ENCODE assay signal across 9 cellular contexts in genomic region chr6:131061041-131061770, GRCh38. TPM values are rescaled to one million over a fixed set of nuclear protein-coding genes. Genes with fewer than 3 reads are reported as not detected.
DNase-seq lines count a peak whose midpoint lies in the region; TF ChIP-seq lines count a peak whose summit lies in the region.
"Had no signal": no experiment of that assay in that cellular context is flagged by ENCODE, and none has a peak within 500 bp of the region (broad histone marks: within the 10 kb centered on the region; RNA-seq: fewer than 3 reads in every experiment).

No MANE protein-coding gene starts in this region.

- H3K9me3 Mint-ChIP-seq in H9 = peaks cover 3 to 6% of the 10 kb centered on the region in 2 experiments; a peak in 4 of 5 replicates
- peaks cover 2% of the 10 kb centered on the region for H3K9me3 Mint-ChIP-seq in activated T-helper 2 cell treated with anti-CD3 and anti-CD28 coated beads, Interferon-gamma antibody, Interleukin-2, Interleukin-4, amounts not matched to agents 10 μg/mL and 5 μg/mL and 100 μg/mL, durations not matched to agents 14 hours and 24 hours and 36 hours

- no peak overlapping the region for H2AFZ ChIP-seq in H9 (ENCODE audit: low read length)

- TF ChIP-seq POLR2A in transverse colon (IDR thresholded peaks at IDR 0.05) = no peak

- peaks cover 15% of the 10 kb centered on the region for H3K27me3 Mint-ChIP-seq in H9 (ENCODE audit: low read depth)
- peaks cover 28% of the 10 kb centered on the region for H3K27me3 Mint-ChIP-seq in activated T-helper 2 cell treated with anti-CD3 and anti-CD28 coated beads, Interferon-gamma antibody, Interleukin-2, Interleukin-4, amounts not matched to agents 10 μg/mL and 5 μg/mL and 100 μg/mL, durations not matched to agents 14 hours and 24 hours and 36 hours (ENCODE audit: low read depth)

- peaks cover 0 to 14% (median 1%) of the 10 kb centered on the region in 3 experiments; a peak in 5 of 7 replicates for H3K36me3 Mint-ChIP-seq in H9 (ENCODE audit: insufficient read depth in 1 of 3, low read depth in 3 of 3)
- H3K36me3 Mint-ChIP-seq in activated T-helper 2 cell treated with anti-CD3 and anti-CD28 coated beads, Interferon-gamma antibody, Interleukin-2, Interleukin-4, amounts not matched to agents 10 μg/mL and 5 μg/mL and 100 μg/mL, durations not matched to agents 14 hours and 24 hours and 36 hours (ENCODE audit: low read depth) = no peaks in the 10 kb centered on the region

- intact Hi-C loops in activated T-helper 2 cell treated with anti-CD3 and anti-CD28 coated beads, Interferon-gamma antibody, Interleukin-2, Interleukin-4, amounts not matched to agents 10 μg/mL and 5 μg/mL and 100 μg/mL, durations not matched to agents 14 hours and 24 hours and 36 hours (cut with micrococcal nuclease) = loop anchor here (5.0 kb wide), 1 partner anchor 851 kb away; no protein-coding TSS in a partner anchor
- intact Hi-C loops in transverse colon (cut with DNase I; ENCODE audit: low total_unique reads) = no loop called here

- H3K27ac ChIP-seq in BLaER1 treated with 17β-estradiol and CSF1 and Interleukin-3, amounts not matched to agents 10 nM and 100 nM = peak overlapping the region in 8 of 11 experiments; percentile 31 to 91 (median 88); a peak in 15 of 22 replicates
- H3K27ac ChIP-seq in H9 (ENCODE audit: insufficient read length, low read depth, low read length) (no peak overlapping the region), transverse colon (peak overlapping the region; percentile 86 to 94 (median 90))
- H3K27ac ChIP-seq: HL-60 had no signal

- peak overlapping the region in 1 of 3 experiments; percentile 53; a peak in 1 of 7 replicates for H3K27ac Mint-ChIP-seq in H9
- H3K27ac Mint-ChIP-seq in activated T-helper 2 cell treated with anti-CD3 and anti-CD28 coated beads, Interferon-gamma antibody, Interleukin-2, Interleukin-4, amounts not matched to agents 10 μg/mL and 5 μg/mL and 100 μg/mL, durations not matched to agents 14 hours and 24 hours and 36 hours = peak overlapping the region; percentile 18

- in situ Hi-C loops in transverse colon (cut with MboI; ENCODE audit: low pct_ligation_motif_present in 1 of 4, low pct_unique_long_range_greater_than_20kb in 1 of 4, low sequenced_read_pairs in 3 of 4) = no loop called here

- H3K4me1 ChIP-seq in BLaER1 treated with 17β-estradiol and CSF1 and Interleukin-3, amounts not matched to agents 10 nM and 100 nM = peaks cover 24 to 37% (median 32%) of the 10 kb centered on the region in 10 experiments
- H3K4me1 ChIP-seq in H9 (ENCODE audit: insufficient read depth, low read length) (0 out of 2 replicates have a peak, but pooled peaks cover 4% of the 10 kb centered on the region), transverse colon (peaks cover 8 to 46% (median 23%) of the 10 kb centered on the region in 4 donors)

- H2BK20ac ChIP-seq in H9 (ENCODE audit: low read depth, low read length, poor library complexity, severe bottlenecking) = no peak overlapping the region

- peaks cover 28 to 33% of the 10 kb centered on the region in 2 experiments for H3K4me1 Mint-ChIP-seq in H9
- H3K4me1 Mint-ChIP-seq in activated T-helper 2 cell treated with anti-CD3 and anti-CD28 coated beads, Interferon-gamma antibody, Interleukin-2, Interleukin-4, amounts not matched to agents 10 μg/mL and 5 μg/mL and 100 μg/mL, durations not matched to agents 14 hours and 24 hours and 36 hours (ENCODE audit: low read depth) = peaks cover 26% of the 10 kb centered on the region

- H2AK5ac ChIP-seq in H9 (ENCODE audit: insufficient read length, low read length) = no peak overlapping the region

- no peak overlapping the region for H3K14ac ChIP-seq in H9 (ENCODE audit: insufficient read depth, low read length)

- H3K4ac ChIP-seq in H9 (ENCODE audit: low read depth, low read length) = no peak overlapping the region

- no peak overlapping the region for H2BK120ac ChIP-seq in H9 (ENCODE audit: low read depth, low read length, poor library complexity, severe bottlenecking)

- no peaks in the 10 kb centered on the region for H3K27me3 ChIP-seq in BLaER1 treated with 17β-estradiol and CSF1 and Interleukin-3, amounts not matched to agents 10 nM and 100 nM
- H3K27me3 ChIP-seq in H9 (ENCODE audit: insufficient read depth, low read length) = no peaks in the 10 kb centered on the region
- no peaks in the 10 kb centered on the region for H3K27me3 ChIP-seq in transverse colon

- peak overlapping the region; percentile 91 to 98 (median 96) for H3K4me3 ChIP-seq in BLaER1 treated with 17β-estradiol and CSF1 and Interleukin-3, amounts not matched to agents 10 nM and 100 nM
- H3K4me3 ChIP-seq in transverse colon = peak overlapping the region in 3 of 4 donors; percentile 90 to 95 (median 90)

- H3K9me3 ChIP-seq in BLaER1 treated with 17β-estradiol and CSF1 and Interleukin-3, amounts not matched to agents 10 nM and 100 nM (replicated peaks in 1 of 11) = peaks cover 15 to 36% (median 33%) of the 10 kb centered on the region in 11 experiments
- H3K9me3 ChIP-seq in H9 (ENCODE audit: control insufficient read depth, low read depth, low read length) = no peaks in the 10 kb centered on the region
- H3K9me3 ChIP-seq in transverse colon = no peaks in the 10 kb centered on the region

- TF ChIP-seq CTCF in H9 (conservative IDR thresholded peaks at IDR 0.05) (no peak), transverse colon (IDR thresholded peaks at IDR 0.05) (no peak)

- peak overlapping the region; percentile 81 to 94 (median 91); a peak in 21 of 22 replicates for H3K9ac ChIP-seq in BLaER1 treated with 17β-estradiol and CSF1 and Interleukin-3, amounts not matched to agents 10 nM and 100 nM
- no peak overlapping the region for H3K9ac ChIP-seq in H9 (ENCODE audit: extremely low read depth, insufficient read length, low read length)

- H3K4me2 ChIP-seq in BLaER1 treated with 17β-estradiol and CSF1 and Interleukin-3, amounts not matched to agents 10 nM and 100 nM = peak overlapping the region; percentile 84 to 93 (median 90)
- H3K4me2 ChIP-seq in H9 (ENCODE audit: insufficient read depth, insufficient read length, low read length) = peak overlapping the region; percentile 85

- no peak overlapping the region for H2BK5ac ChIP-seq in H9 (ENCODE audit: insufficient read length, low read length)

- H3K18ac ChIP-seq in H9 (ENCODE audit: insufficient read length, low read depth, low read length) = no peak overlapping the region

- H3K23me2 ChIP-seq in H9 (ENCODE audit: insufficient read length, low read depth, low read length, poor library complexity, severe bottlenecking) = peaks cover 12% of the 10 kb centered on the region

- peak overlapping the region; percentile 87 to 91 for H3K4me3 Mint-ChIP-seq in H9
- H3K4me3 Mint-ChIP-seq in activated T-helper 2 cell treated with anti-CD3 and anti-CD28 coated beads, Interferon-gamma antibody, Interleukin-2, Interleukin-4, amounts not matched to agents 10 μg/mL and 5 μg/mL and 100 μg/mL, durations not matched to agents 14 hours and 24 hours and 36 hours (ENCODE audit: low read depth) = peak overlapping the region; percentile 78

- no peak overlapping the region for H3K23ac ChIP-seq in H9 (ENCODE audit: insufficient read length, low read depth, low read length)

- peaks cover 0 to 20% (median 15%) of the 10 kb centered on the region in 11 experiments; a peak in 16 of 22 replicates for H3K36me3 ChIP-seq in BLaER1 treated with 17β-estradiol and CSF1 and Interleukin-3, amounts not matched to agents 10 nM and 100 nM
- no peaks in the 10 kb centered on the region for H3K36me3 ChIP-seq in transverse colon

- no peak overlapping the region for H3T11ph ChIP-seq in H9 (ENCODE audit: low read length)

- DNase-seq in H9 (no peak), kidney glomerular epithelial cell (lab: John Stamatoyannopoulos, UW) (peak; percentile 73), transverse colon (no peak), cortex of kidney (lab: John Stamatoyannopoulos, UW) (no peak), HPDE6-E6E7 (ENCODE audit: extremely low spot score) (no peak)
- no peak for DNase-seq in activated T-helper 2 cell treated with anti-CD3 and anti-CD28 coated beads, Interferon-gamma antibody, Interleukin-2, Interleukin-4, amounts not matched to agents 10 μg/mL and 5 μg/mL and 100 μg/mL, durations not matched to agents 14 hours and 24 hours and 36 hours (ENCODE audit: low spot score)
- DNase-seq in activated CD8-positive, alpha-beta memory T cell treated with anti-CD3 and anti-CD28 coated beads, Interleukin-2, amount 50 U/mL, for 48 hours = no peak

- peaks cover 5% of the 10 kb centered on the region; the same call in 1 of the 2 replicates for H3K79me2 ChIP-seq in H9 (ENCODE audit: insufficient read depth, low read length)

- no peak overlapping the region for H4K8ac ChIP-seq in H9 (replicated peaks; ENCODE audit: insufficient read length, low read depth, low read length)

- peaks cover 0 to 29% (median 8%) of the 10 kb centered on the region in 11 experiments; a peak in 11 of 22 replicates for H4K20me1 ChIP-seq in BLaER1 treated with 17β-estradiol and CSF1 and Interleukin-3, amounts not matched to agents 10 nM and 100 nM
- no peaks in the 10 kb centered on the region for H4K20me1 ChIP-seq in H9 (ENCODE audit: control insufficient read depth, insufficient read depth, insufficient read length)

- H2BK15ac ChIP-seq in H9 (ENCODE audit: low read depth, low read length) = no peak overlapping the region

- no peaks in the 10 kb centered on the region for H3K79me1 ChIP-seq in H9 (ENCODE audit: insufficient read depth, low read depth, low read length, poor library complexity, severe bottlenecking)

- no peak overlapping the region for H4K5ac ChIP-seq in H9 (ENCODE audit: insufficient read length, low read depth, low read length)

- H2BK12ac ChIP-seq in H9 (ENCODE audit: insufficient read length, low read depth, low read length) = no peak overlapping the region

- no peak overlapping the region for H4K91ac ChIP-seq in H9 (ENCODE audit: insufficient read length, low read depth, low read length)

- no peak for TF ChIP-seq EP300 in transverse colon (IDR thresholded peaks at IDR 0.05; ENCODE audit: low read depth)

- no CpG with 5 or more reads among the region's 10 CpGs for WGBS in H9 (ENCODE audit: extremely low coverage, insufficient read length, low lambda C conversion rate)
- WGBS in transverse colon (ENCODE audit: low coverage in 1 of 2), 2 donors = 16 to 37% methylated on average over 5 to 10 of the region's 10 CpGs

- H3K56ac ChIP-seq in H9 (ENCODE audit: insufficient read length, low read depth, low read length) = no peak overlapping the region

RNA-seq across cellular contexts. Expression of gene EPB41L2, which starts 1.8 kb away (rescaled TPM):
- total RNA-seq in H9 (2021) (78.7 and 90.2 TPM in 2 replicates), transverse colon (100 to 1,000 TPM in 1 of 4 donors, 10 to 100 TPM in 3; 45.3 to 102 (median 61.9) TPM)
- total RNA-seq in activated T-helper 2 cell treated with anti-CD3 and anti-CD28 coated beads, Interferon-gamma antibody, Interleukin-2, Interleukin-4, amounts not matched to agents 10 μg/mL and 5 μg/mL and 100 μg/mL, durations not matched to agents 14 hours and 24 hours and 36 hours = 20.8 and 26.9 TPM in 2 replicates
